Comparison of ENCODE assay signal across 1 cellular context in genomic region chr16:84198401-84198800, GRCh38.
TF ChIP-seq lines count a peak whose summit lies in the region.

No MANE protein-coding gene starts in this region.

TF ChIP-seq in HCT116, 20 proteins besides CTCF, POLR2A, EP300 and RAD21 (continued from another document):
- TF ChIP-seq SRF (IDR thresholded peaks at IDR 0.05; ENCODE audit: low read depth) (no peak), ATF3 (IDR thresholded peaks at IDR 0.05) (no peak), JUND (IDR thresholded peaks at IDR 0.05) (no peak), ELF1 (IDR thresholded peaks at IDR 0.05; ENCODE audit: borderline replicate concordance, low read depth) (no peak), REST (IDR thresholded peaks at IDR 0.05; ENCODE audit: low read depth) (no peak), TCF7L2 (IDR thresholded peaks at IDR 0.05; ENCODE audit: borderline replicate concordance, extremely low read depth, insufficient read depth, insufficient read length) (no peak), POLR2AphosphoS5 (IDR thresholded peaks at IDR 0.05; ENCODE audit: low read depth, low read length) (no peak), CEBPB (IDR thresholded peaks at IDR 0.05; ENCODE audit: low read depth) (no peak), YY1 (IDR thresholded peaks at IDR 0.05; ENCODE audit: extremely low read depth, insufficient replicate concordance, low read depth, low read length) (no peak), CBX3 (IDR thresholded peaks at IDR 0.05; ENCODE audit: low read depth) (no peak)
